29 cellular contexts compared by ENCODE assay signal in genomic region chr10:11373626-11374310, GRCh38.
DNase-seq lines count a peak whose midpoint lies in the region; ATAC-seq and TF ChIP-seq lines count a peak whose summit lies in the region.
"Had no signal": no experiment of that assay in that cellular context is flagged by ENCODE, and none has a peak within 500 bp of the region (broad histone marks: within the 10 kb centered on the region; RNA-seq: fewer than 3 reads in every experiment).

No MANE protein-coding gene starts in this region.

- no peaks in the 10 kb centered on the region for H3K27me3 Mint-ChIP-seq in brain
- H3K27me3 Mint-ChIP-seq: stimulated activated memory B cell treated with anti-CD40 and anti-IgM and Interleukin-4, amounts not matched to agents 10 μg/mL and 1 μg/mL and 100 μg/mL, for 72 hours had no signal

- H4K20me1 ChIP-seq in neural cell (ENCODE audit: insufficient read depth) = no peaks in the 10 kb centered on the region
- H4K20me1 ChIP-seq: BLaER1 treated with 17β-estradiol and CSF1 and Interleukin-3, amounts not matched to agents 10 nM and 100 nM had no signal

- no peak for ATAC-seq in HG03159 (IDR thresholded peaks at IDR 0.05; ENCODE audit: unreplicated experiment)
- ATAC-seq: activated CD8-positive, alpha-beta T cell treated with anti-CD3 and anti-CD28 coated beads, Interleukin-2, amount 10 ng/mL, durations not matched to agents 7 days and 5 days; activated naive CD4-positive, alpha-beta T cell treated with anti-CD3 and anti-CD28 coated beads, Interleukin-2, amount 50 U/mL, for 72 hours; lower lobe of right lung; stimulated activated memory B cell treated with anti-CD40 and anti-IgM and Interleukin-4, amounts not matched to agents 10 μg/mL and 1 μg/mL and 100 μg/mL, for 72 hours had no signal

- in situ Hi-C loops in Caki2 (cut with HindIII; ENCODE audit: low pct_unique_long_range_greater_than_20kb, low sequenced_read_pairs) = no loop called here

- no peak for TF ChIP-seq EP300 in neural cell (conservative IDR thresholded peaks at IDR 0.05; ENCODE audit: poor library complexity, severe bottlenecking)

- H3K9ac ChIP-seq in neural cell (ENCODE audit: low read length) = no peak overlapping the region
- H3K9ac ChIP-seq: BLaER1 treated with 17β-estradiol and CSF1 and Interleukin-3, amounts not matched to agents 10 nM and 100 nM; SK-N-SH had no signal

- H3K4me1 Mint-ChIP-seq in brain = peaks cover 18% of the 10 kb centered on the region

- peaks cover 0 to 11% (median 2%) of the 10 kb centered on the region in 5 experiments for H3K9me3 Mint-ChIP-seq in brain
- H3K9me3 Mint-ChIP-seq: stimulated activated memory B cell treated with anti-CD40 and anti-IgM and Interleukin-4, amounts not matched to agents 10 μg/mL and 1 μg/mL and 100 μg/mL, for 72 hours; type B pancreatic cell had no signal

- H3K4me3 ChIP-seq in neural cell (ENCODE audit: low read length) = no peak overlapping the region
- H3K4me3 ChIP-seq: BLaER1 treated with 17β-estradiol and CSF1 and Interleukin-3, amounts not matched to agents 10 nM and 100 nM; lower lobe of right lung; right lobe of liver had no signal

- peak overlapping the region; percentile 21 for H2AFZ ChIP-seq in neural cell (ENCODE audit: low read depth, low read length)

- no peak for TF ChIP-seq RAD21 in neural cell (conservative IDR thresholded peaks at IDR 0.05)

- peak overlapping the region; percentile 5 for H3K27ac ChIP-seq in neural cell (ENCODE audit: low read length)
- H3K27ac ChIP-seq: BLaER1 treated with 17β-estradiol and CSF1 and Interleukin-3, amounts not matched to agents 10 nM and 100 nM; lower lobe of right lung; right lobe of liver had no signal

- H3K36me3 ChIP-seq in neural cell (ENCODE audit: insufficient read depth, low read length) = no peaks in the 10 kb centered on the region
- H3K36me3 ChIP-seq: BLaER1 treated with 17β-estradiol and CSF1 and Interleukin-3, amounts not matched to agents 10 nM and 100 nM; lower lobe of right lung; right lobe of liver had no signal

- H3K4me3 Mint-ChIP-seq in brain = no peak overlapping the region
- H3K4me3 Mint-ChIP-seq: activated CD8-positive, alpha-beta T cell treated with anti-CD3 and anti-CD28 coated beads, Interleukin-2, amount 10 ng/mL, durations not matched to agents 7 days and 5 days; stimulated activated memory B cell treated with anti-CD40 and anti-IgM and Interleukin-4, amounts not matched to agents 10 μg/mL and 1 μg/mL and 100 μg/mL, for 72 hours; type B pancreatic cell had no signal

- H3K9me3 ChIP-seq in neural cell (ENCODE audit: low read length) = no peaks in the 10 kb centered on the region
- H3K9me3 ChIP-seq: lower lobe of right lung, right lobe of liver, SK-N-SH had no signal

- H3F3A ChIP-seq in neural cell (ENCODE audit: insufficient read depth, low read length, poor library complexity, severe bottlenecking) = no peaks in the 10 kb centered on the region

- peak overlapping the region in 3 of 5 experiments; percentile 46 to 86 (median 83) for H3K27ac Mint-ChIP-seq in brain
- H3K27ac Mint-ChIP-seq: activated CD8-positive, alpha-beta T cell treated with anti-CD3 and anti-CD28 coated beads, Interleukin-2, amount 10 ng/mL, durations not matched to agents 7 days and 5 days; activated naive CD4-positive, alpha-beta T cell treated with anti-CD3 and anti-CD28 coated beads, Interleukin-2, amount 50 U/mL, for 72 hours; progenitor cell of endocrine pancreas; stimulated activated memory B cell treated with anti-CD40 and anti-IgM and Interleukin-4, amounts not matched to agents 10 μg/mL and 1 μg/mL and 100 μg/mL, for 72 hours; type B pancreatic cell had no signal

- no peaks in the 10 kb centered on the region for H3K36me3 Mint-ChIP-seq in brain
- H3K36me3 Mint-ChIP-seq: activated naive CD4-positive, alpha-beta T cell treated with anti-CD3 and anti-CD28 coated beads, Interleukin-2, amount 50 U/mL, for 72 hours; stimulated activated memory B cell treated with anti-CD40 and anti-IgM and Interleukin-4, amounts not matched to agents 10 μg/mL and 1 μg/mL and 100 μg/mL, for 72 hours; type B pancreatic cell had no signal

- no peaks in the 10 kb centered on the region for H3K27me3 ChIP-seq in neural cell (ENCODE audit: insufficient read depth, low read depth, low read length)
- H3K27me3 ChIP-seq: BLaER1 treated with 17β-estradiol and CSF1 and Interleukin-3, amounts not matched to agents 10 nM and 100 nM; right lobe of liver had no signal

- DNase-seq in Caki2 (ENCODE audit: low read depth) = peak; percentile 72
- DNase-seq in HK-2 (ENCODE audit: unreplicated experiment) = peak; percentile 27
- DNase-seq in stimulated activated CD8-positive, alpha-beta memory T cell treated with anti-CD3 and anti-CD28 coated beads, Interleukin-4, amount 100 ng/mL, for 48 hours = no peak
- DNase-seq in activated CD8-positive, alpha-beta memory T cell treated with anti-CD3 and anti-CD28 coated beads for 24 hours = no peak
- no peak for DNase-seq in stimulated activated CD4-positive, alpha-beta T cell treated with anti-CD3 and anti-CD28 coated beads, Interleukin-2, amount 100 ng/mL, for 24 hours
- DNase-seq: activated CD4-positive, alpha-beta T cell treated with anti-CD3 and anti-CD28 coated beads for 1 hour; activated CD8-positive, alpha-beta T cell treated with anti-CD3 and anti-CD28 coated beads, Interleukin-2, amount 10 ng/mL, durations not matched to agents 7 days and 5 days; activated T-cell treated with anti-CD3 and anti-CD28 coated beads for 4 hours; anterior cingulate cortex; glutamatergic neuron; GOT3; lower lobe of right lung; NCI-H2107; NCI-H446; NCI-H82; right lobe of liver; SK-N-SH; stimulated activated CD4-positive, alpha-beta T cell treated with anti-CD3 and anti-CD28 coated beads, Interleukin-12 subunit alpha, Interleukin-12 subunit beta, amount 100 ng/mL, for 4 hours; stimulated activated CD4-positive, alpha-beta T cell treated with anti-CD3 and anti-CD28 coated beads, Interleukin-4, amount 100 ng/mL, for 24 hours; substantia nigra; T-helper 2 cell had no signal

- H3K79me2 ChIP-seq in neural cell (replicated peaks; ENCODE audit: insufficient read depth, low read length) = no peaks in the 10 kb centered on the region

- H3K9me2 ChIP-seq in neural cell (ENCODE audit: insufficient read depth, low read length) = no peaks in the 10 kb centered on the region
- H3K9me2 ChIP-seq: SK-N-SH had no signal

- no peak overlapping the region for H3K4me2 ChIP-seq in neural cell (ENCODE audit: low read length)
- H3K4me2 ChIP-seq: BLaER1 treated with 17β-estradiol and CSF1 and Interleukin-3, amounts not matched to agents 10 nM and 100 nM; SK-N-SH had no signal

- TF ChIP-seq CTCF in brain (conservative IDR thresholded peaks at IDR 0.05) (no peak), neural cell (IDR thresholded peaks at IDR 0.05; ENCODE audit: poor library complexity, severe bottlenecking) (no peak)

TF ChIP-seq in neural cell, 6 proteins besides CTCF, POLR2A, EP300 and RAD21:
- TF ChIP-seq MXI1 (conservative IDR thresholded peaks at IDR 0.05; ENCODE audit: poor library complexity, severe bottlenecking) (no peak), EZH2 (IDR thresholded peaks at IDR 0.05; ENCODE audit: borderline replicate concordance, insufficient read depth, low read length, poor library complexity, severe bottlenecking) (no peak), POLR2AphosphoS5 (IDR thresholded peaks at IDR 0.05) (no peak), TAF1 (IDR thresholded peaks at IDR 0.05; ENCODE audit: low read depth) (no peak), SMC3 (conservative IDR thresholded peaks at IDR 0.05; ENCODE audit: poor library complexity) (no peak)
- TF ChIP-seq, protein P1, sequence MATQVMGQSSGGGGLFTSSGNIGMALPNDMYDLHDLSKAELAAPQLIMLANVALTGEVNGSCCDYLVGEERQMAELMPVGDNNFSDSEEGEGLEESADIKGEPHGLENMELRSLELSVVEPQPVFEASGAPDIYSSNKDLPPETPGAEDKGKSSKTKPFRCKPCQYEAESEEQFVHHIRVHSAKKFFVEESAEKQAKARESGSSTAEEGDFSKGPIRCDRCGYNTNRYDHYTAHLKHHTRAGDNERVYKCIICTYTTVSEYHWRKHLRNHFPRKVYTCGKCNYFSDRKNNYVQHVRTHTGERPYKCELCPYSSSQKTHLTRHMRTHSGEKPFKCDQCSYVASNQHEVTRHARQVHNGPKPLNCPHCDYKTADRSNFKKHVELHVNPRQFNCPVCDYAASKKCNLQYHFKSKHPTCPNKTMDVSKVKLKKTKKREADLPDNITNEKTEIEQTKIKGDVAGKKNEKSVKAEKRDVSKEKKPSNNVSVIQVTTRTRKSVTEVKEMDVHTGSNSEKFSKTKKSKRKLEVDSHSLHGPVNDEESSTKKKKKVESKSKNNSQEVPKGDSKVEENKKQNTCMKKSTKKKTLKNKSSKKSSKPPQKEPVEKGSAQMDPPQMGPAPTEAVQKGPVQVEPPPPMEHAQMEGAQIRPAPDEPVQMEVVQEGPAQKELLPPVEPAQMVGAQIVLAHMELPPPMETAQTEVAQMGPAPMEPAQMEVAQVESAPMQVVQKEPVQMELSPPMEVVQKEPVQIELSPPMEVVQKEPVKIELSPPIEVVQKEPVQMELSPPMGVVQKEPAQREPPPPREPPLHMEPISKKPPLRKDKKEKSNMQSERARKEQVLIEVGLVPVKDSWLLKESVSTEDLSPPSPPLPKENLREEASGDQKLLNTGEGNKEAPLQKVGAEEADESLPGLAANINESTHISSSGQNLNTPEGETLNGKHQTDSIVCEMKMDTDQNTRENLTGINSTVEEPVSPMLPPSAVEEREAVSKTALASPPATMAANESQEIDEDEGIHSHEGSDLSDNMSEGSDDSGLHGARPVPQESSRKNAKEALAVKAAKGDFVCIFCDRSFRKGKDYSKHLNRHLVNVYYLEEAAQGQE (IDR thresholded peaks at IDR 0.05; ENCODE audit: borderline replicate concordance) = no peak

Comparison
In these comparisons a context has a peak if more than half of its experiments do, and no peak if none do; other contexts are left out.
1. DNase-seq: peak in Caki2 (single experiment) and HK-2 (single experiment); none in stimulated activated CD8-positive, alpha-beta memory T cell treated with anti-CD3 and anti-CD28 coated beads, Interleukin-4, amount 100 ng/mL, for 48 hours (single experiment), activated CD8-positive, alpha-beta memory T cell treated with anti-CD3 and anti-CD28 coated beads for 24 hours (single experiment) and stimulated activated CD4-positive, alpha-beta T cell treated with anti-CD3 and anti-CD28 coated beads, Interleukin-2, amount 100 ng/mL, for 24 hours (0 of 2).